ENCODE assay signal across 22 cellular contexts in genomic region chr5:111996574-111996973, GRCh38.
A peak's percentile ranks its signal among the peaks of the same experiment; 100 is the strongest.
DNase-seq lines count a peak whose midpoint lies in the region; ATAC-seq, FAIRE-seq and TF ChIP-seq lines count a peak whose summit lies in the region.
"Had no signal": no experiment of that assay in that cellular context is flagged by ENCODE, and none has a peak within 500 bp of the region (broad histone marks: within the 10 kb centered on the region; RNA-seq: fewer than 3 reads in every experiment).

No MANE protein-coding gene starts in this region.

- DNase-seq in astrocyte (ENCODE audit: low read depth) (no peak), osteocyte (ENCODE audit: extremely low spot score, unreplicated experiment) (no peak), epidermal melanocyte (ENCODE audit: insufficient read length, low spot score) (no peak), MV-4-11 (lab: John Stamatoyannopoulos, UW) (no peak)
- DNase-seq in activated T-helper 1 cell treated with anti-CD3 and anti-CD28 coated beads, Interleukin-12 subunit alpha, Interleukin-12 subunit beta, Interleukin-2, Interleukin-4 antibody, amounts not matched to agents 30 ng/mL and 10 ng/mL and 1 ng/mL, durations not matched to agents 14 hours and 24 hours and 36 hours (ENCODE audit: low spot score): no peak
- DNase-seq: AML-193, DMS79, H7, NCI-H1417, NCI-H187, NCI-H2107, NCI-H2227 treated with DMSO at 0.1 percent for 48 hours, NCI-H510A treated with DMSO at 0.1 percent for 48 hours, NCI-H82, SW 1271, T-helper 2 cell had no signal

- H3K27me3 ChIP-seq in astrocyte (ENCODE audit: insufficient read depth, low read length): no peaks in the 10 kb centered on the region

- peak overlapping the region; percentile 69 for H3K9ac ChIP-seq in astrocyte (ENCODE audit: low read length)

- H3K36me3 Mint-ChIP-seq in astrocyte (ENCODE audit: low read depth, unreplicated experiment) (no peaks in the 10 kb centered on the region), osteocyte (ENCODE audit: unreplicated experiment) (no peaks in the 10 kb centered on the region)
- no peaks in the 10 kb centered on the region for H3K36me3 Mint-ChIP-seq in activated T-helper 1 cell treated with anti-CD3 and anti-CD28 coated beads, Interleukin-12 subunit alpha, Interleukin-12 subunit beta, Interleukin-2, Interleukin-4 antibody, amounts not matched to agents 30 ng/mL and 10 ng/mL and 1 ng/mL, durations not matched to agents 14 hours and 24 hours and 36 hours (ENCODE audit: low read depth)
- H3K36me3 Mint-ChIP-seq: CD14-positive monocyte had no signal

- H3K27me3 Mint-ChIP-seq in astrocyte (ENCODE audit: low read depth, unreplicated experiment) (no peaks in the 10 kb centered on the region), osteocyte (ENCODE audit: unreplicated experiment) (no peaks in the 10 kb centered on the region)
- no peaks in the 10 kb centered on the region for H3K27me3 Mint-ChIP-seq in activated T-helper 1 cell treated with anti-CD3 and anti-CD28 coated beads, Interleukin-12 subunit alpha, Interleukin-12 subunit beta, Interleukin-2, Interleukin-4 antibody, amounts not matched to agents 30 ng/mL and 10 ng/mL and 1 ng/mL, durations not matched to agents 14 hours and 24 hours and 36 hours (ENCODE audit: insufficient read depth)

- TF ChIP-seq CTCF in astrocyte (IDR thresholded peaks at IDR 0.05; ENCODE audit: insufficient read depth, low read depth, low read length) (no peak), osteocyte (IDR thresholded peaks at IDR 0.05) (no peak)

- no peaks in the 10 kb centered on the region for H3K9me3 ChIP-seq in astrocyte (ENCODE audit: insufficient read depth, low read depth, low read length)

- peaks cover 30% of the 10 kb centered on the region for H3K4me1 Mint-ChIP-seq in astrocyte (ENCODE audit: low read depth, unreplicated experiment)
- H3K4me1 Mint-ChIP-seq in osteocyte (ENCODE audit: unreplicated experiment): peaks cover 50% of the 10 kb centered on the region
- no peaks in the 10 kb centered on the region for H3K4me1 Mint-ChIP-seq in activated T-helper 1 cell treated with anti-CD3 and anti-CD28 coated beads, Interleukin-12 subunit alpha, Interleukin-12 subunit beta, Interleukin-2, Interleukin-4 antibody, amounts not matched to agents 30 ng/mL and 10 ng/mL and 1 ng/mL, durations not matched to agents 14 hours and 24 hours and 36 hours (ENCODE audit: low read depth)
- H3K4me1 Mint-ChIP-seq: CD14-positive monocyte had no signal

- H3K9me3 Mint-ChIP-seq in astrocyte (ENCODE audit: unreplicated experiment): peaks cover 2% of the 10 kb centered on the region
- H3K9me3 Mint-ChIP-seq in osteocyte (ENCODE audit: unreplicated experiment): peaks cover 7% of the 10 kb centered on the region
- H3K9me3 Mint-ChIP-seq in activated T-helper 1 cell treated with anti-CD3 and anti-CD28 coated beads, Interleukin-12 subunit alpha, Interleukin-12 subunit beta, Interleukin-2, Interleukin-4 antibody, amounts not matched to agents 30 ng/mL and 10 ng/mL and 1 ng/mL, durations not matched to agents 14 hours and 24 hours and 36 hours: no peaks in the 10 kb centered on the region

- intact Hi-C loops in activated T-helper 1 cell treated with anti-CD3 and anti-CD28 coated beads, Interleukin-12 subunit alpha, Interleukin-12 subunit beta, Interleukin-2, Interleukin-4 antibody, amounts not matched to agents 30 ng/mL and 10 ng/mL and 1 ng/mL, durations not matched to agents 14 hours and 24 hours and 36 hours (cut with micrococcal nuclease): no loop called here

- no peak overlapping the region for H2AFZ ChIP-seq in astrocyte (ENCODE audit: low read depth, low read length)

- peaks cover 27% of the 10 kb centered on the region for H3K4me1 ChIP-seq in astrocyte (ENCODE audit: insufficient read depth, low read length)

- ATAC-seq in GM19351 (IDR thresholded peaks at IDR 0.05; ENCODE audit: unreplicated experiment) (peak; percentile 54), HG03175 (IDR thresholded peaks at IDR 0.05; ENCODE audit: unreplicated experiment) (peak; percentile 45), GM21723 (IDR thresholded peaks at IDR 0.05; ENCODE audit: unreplicated experiment) (no peak)
- ATAC-seq: K562 had no signal

- no peaks in the 10 kb centered on the region for H3K36me3 ChIP-seq in astrocyte (ENCODE audit: insufficient read depth, low read length)

- H3K4me2 ChIP-seq in astrocyte (ENCODE audit: low read length): no peak overlapping the region

- no peaks in the 10 kb centered on the region for H3K79me2 ChIP-seq in astrocyte (ENCODE audit: insufficient read depth, low read length)

- peak overlapping the region; percentile 98 for H3K27ac ChIP-seq in astrocyte (ENCODE audit: low read depth, low read length)
- H3K27ac ChIP-seq: RWPE1 had no signal

- H3K4me3 ChIP-seq in astrocyte (ENCODE audit: insufficient read depth, low read depth, low read length): no peak overlapping the region
- H3K4me3 ChIP-seq: K562 had no signal

- H3K27ac Mint-ChIP-seq in astrocyte (ENCODE audit: unreplicated experiment): peak overlapping the region; percentile 56
- peak overlapping the region; percentile 90 for H3K27ac Mint-ChIP-seq in osteocyte (ENCODE audit: unreplicated experiment)
- H3K27ac Mint-ChIP-seq in activated T-helper 1 cell treated with anti-CD3 and anti-CD28 coated beads, Interleukin-12 subunit alpha, Interleukin-12 subunit beta, Interleukin-2, Interleukin-4 antibody, amounts not matched to agents 30 ng/mL and 10 ng/mL and 1 ng/mL, durations not matched to agents 14 hours and 24 hours and 36 hours: no peak overlapping the region
- H3K27ac Mint-ChIP-seq: CD14-positive monocyte had no signal

- H4K20me1 ChIP-seq in astrocyte (ENCODE audit: insufficient read depth, low read length): no peaks in the 10 kb centered on the region

- no peak overlapping the region for H3K4me3 Mint-ChIP-seq in astrocyte (ENCODE audit: unreplicated experiment)
- no peak overlapping the region for H3K4me3 Mint-ChIP-seq in osteocyte (ENCODE audit: unreplicated experiment)
- no peak overlapping the region for H3K4me3 Mint-ChIP-seq in activated T-helper 1 cell treated with anti-CD3 and anti-CD28 coated beads, Interleukin-12 subunit alpha, Interleukin-12 subunit beta, Interleukin-2, Interleukin-4 antibody, amounts not matched to agents 30 ng/mL and 10 ng/mL and 1 ng/mL, durations not matched to agents 14 hours and 24 hours and 36 hours
- H3K4me3 Mint-ChIP-seq: CD14-positive monocyte had no signal

- peak; percentile 37 for FAIRE-seq in astrocyte (lab: Jason Lieb, UNC)
- FAIRE-seq: K562 had no signal
